In the genomic region with DNA sequence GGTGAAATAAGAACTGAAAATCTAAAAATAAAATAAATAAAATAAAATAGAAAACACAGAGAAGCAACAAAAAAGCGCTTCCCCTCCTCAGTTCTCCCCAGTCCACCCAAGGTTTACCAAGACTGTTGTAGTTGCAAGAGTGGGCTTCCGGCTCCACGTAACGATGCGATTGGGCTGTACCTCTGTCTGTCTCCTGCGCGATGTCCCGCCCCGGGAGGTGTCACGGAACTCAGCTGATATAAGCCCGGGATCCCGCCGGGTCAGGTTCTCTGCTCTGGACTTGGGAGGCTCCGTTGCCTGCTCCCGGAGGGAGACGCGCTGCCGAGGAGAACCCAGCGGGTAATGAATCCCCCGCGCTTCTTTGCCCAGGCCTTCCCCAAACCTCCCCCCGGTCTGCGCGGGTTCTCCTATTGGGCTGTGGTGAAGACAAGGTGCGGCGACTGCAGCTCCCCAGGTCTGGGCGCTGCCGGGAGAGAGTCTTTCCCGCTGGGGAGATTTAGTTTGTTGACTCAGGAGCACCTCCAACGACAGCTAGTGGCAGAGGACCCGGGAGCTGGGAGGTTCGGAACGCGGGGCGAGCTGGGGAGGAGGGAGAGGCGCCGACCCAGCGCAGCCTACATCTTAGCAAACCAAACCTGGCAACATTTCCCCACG, we compare ENCODE assay signal across 8 cellular contexts. TPM values are rescaled to one million over a fixed set of nuclear protein-coding genes. Genes with fewer than 3 reads are reported as not detected.
DNase-seq lines count a peak whose midpoint lies in the region; ATAC-seq and TF ChIP-seq lines count a peak whose summit lies in the region.

A gene (plus strand): TSS at position 268 of the 654 bp plus-strand sequence. CDS start 15,619 bp downstream, outside the sequence.

- H3K56ac ChIP-seq in H9 (ENCODE audit: insufficient read length, low read depth, low read length) = no peak within 1 kb of the TSS

- intact Hi-C loops in cardiac septum (cut with DNase I) = loop anchor here (5.0 kb wide), 3 partner anchors 69 to 294 kb away; a partner anchor contains a TSS
- intact Hi-C loops in tibial artery (cut with DNase I; ENCODE audit: low total_unique reads) = loop anchor here (5.0 to 10.0 kb wide), 2 partner anchors 101 to 322 kb away; a partner anchor contains a TSS

- no peaks in the 10 kb centered on the region for H4K20me1 ChIP-seq in H9 (ENCODE audit: control insufficient read depth, insufficient read depth, insufficient read length)

- peak within 1 kb of the TSS; percentile 58 to 95 (median 60); a peak in 4 of 7 replicates for H3K27ac Mint-ChIP-seq in H9
- peak within 1 kb of the TSS; percentile 99 for H3K27ac Mint-ChIP-seq in T-cell

- H2BK120ac ChIP-seq in H9 (ENCODE audit: low read depth, low read length, poor library complexity, severe bottlenecking) = no peak within 1 kb of the TSS

- peak within 1 kb of the TSS; percentile 81 for H3K4me3 ChIP-seq in MG63
- peak within 1 kb of the TSS; percentile 86 for H3K4me3 ChIP-seq in parathyroid adenoma (ENCODE audit: low read depth, low read length)
- peak within 1 kb of the TSS; percentile 74 to 76 for H3K4me3 ChIP-seq in tibial artery

- no peak within 1 kb of the TSS for H4K8ac ChIP-seq in H9 (replicated peaks; ENCODE audit: insufficient read length, low read depth, low read length)

- peaks cover 10% of the 10 kb centered on the region for H3K23me2 ChIP-seq in H9 (ENCODE audit: insufficient read length, low read depth, low read length, poor library complexity, severe bottlenecking)

- H3K4me1 ChIP-seq in H9 (ENCODE audit: insufficient read depth, low read length) = peaks cover 3% of the 10 kb centered on the region; the same call in 1 of the 2 replicates
- no peaks in the 10 kb centered on the region for H3K4me1 ChIP-seq in parathyroid adenoma
- peaks cover 0 to 37% (median 26%) of the 10 kb centered on the region in 4 donors for H3K4me1 ChIP-seq in tibial artery

- H3K4me3 Mint-ChIP-seq in H9 = peak within 1 kb of the TSS; percentile 91 to 93
- peak within 1 kb of the TSS; percentile 97 to 100 (median 99) for H3K4me3 Mint-ChIP-seq in T-cell

- CTCF ChIA-PET in T-cell (lab: Charles Lee) = interaction anchor here in 1 of 2 donors (0.7 kb wide), 3 partner anchors 70 to 221 kb away, joined by 3 to 4 read pairs (median 3); no protein-coding TSS in a partner anchor

- H2AK5ac ChIP-seq in H9 (ENCODE audit: insufficient read length, low read length) = no peak within 1 kb of the TSS

- ATAC-seq in T-cell (replicated peaks in 1 of 4) = peak; percentile 73 to 85 (median 82)

- H2AFZ ChIP-seq in H9 (ENCODE audit: low read length) (no peak within 1 kb of the TSS), parathyroid adenoma (peak within 1 kb of the TSS; percentile 98)

- H3K79me2 ChIP-seq in H9 (ENCODE audit: insufficient read depth, low read length) (no peaks in the 10 kb centered on the region), parathyroid adenoma (peaks cover 9% of the 10 kb centered on the region)

- H3K9me3 Mint-ChIP-seq in H9 (no peaks in the 10 kb centered on the region), T-cell (no peaks in the 10 kb centered on the region)

- TF ChIP-seq CTCF in H9 (conservative IDR thresholded peaks at IDR 0.05) = no peak
- TF ChIP-seq CTCF in parathyroid adenoma (IDR thresholded peaks at IDR 0.05) = no peak
- no peak for TF ChIP-seq CTCF in tibial artery (IDR thresholded peaks at IDR 0.05)

- no peak within 1 kb of the TSS for H2BK20ac ChIP-seq in H9 (ENCODE audit: low read depth, low read length, poor library complexity, severe bottlenecking)

- H3K27ac ChIP-seq in H9 (ENCODE audit: insufficient read length, low read depth, low read length) (no peak within 1 kb of the TSS), adipose tissue (ENCODE audit: low read depth, low read length) (peak within 1 kb of the TSS; percentile 85), parathyroid adenoma (peak within 1 kb of the TSS; percentile 97), tibial artery (peak within 1 kb of the TSS; percentile 92 to 95)

- peaks cover 7% of the 10 kb centered on the region for H3K27me3 Mint-ChIP-seq in H9 (ENCODE audit: low read depth)
- no peaks in the 10 kb centered on the region for H3K27me3 Mint-ChIP-seq in T-cell

- WGBS in H9 (ENCODE audit: extremely low coverage, insufficient read length, low lambda C conversion rate) = no CpG with 5 or more reads among the region's 39 CpGs
- WGBS in adipose tissue, 3 donors = 0 to 1% (median 0%) methylated on average over 39 of the region's 39 CpGs

- H3K14ac ChIP-seq in H9 (ENCODE audit: insufficient read depth, low read length) = no peak within 1 kb of the TSS

- no peak within 1 kb of the TSS for H4K5ac ChIP-seq in H9 (ENCODE audit: insufficient read length, low read depth, low read length)

- no peaks in the 10 kb centered on the region for H3K27me3 ChIP-seq in H9 (ENCODE audit: insufficient read depth, low read length)
- H3K27me3 ChIP-seq in MG63 = no peaks in the 10 kb centered on the region
- H3K27me3 ChIP-seq in parathyroid adenoma (ENCODE audit: control insufficient read depth, insufficient read depth, low read length) = no peaks in the 10 kb centered on the region
- H3K27me3 ChIP-seq in tibial artery = no peaks in the 10 kb centered on the region

- no peaks in the 10 kb centered on the region for H3K9me3 ChIP-seq in H9 (ENCODE audit: control insufficient read depth, low read depth, low read length)
- H3K9me3 ChIP-seq in MG63 = no peaks in the 10 kb centered on the region
- H3K9me3 ChIP-seq in parathyroid adenoma (ENCODE audit: control insufficient read depth, low read length) = no peaks in the 10 kb centered on the region
- no peaks in the 10 kb centered on the region for H3K9me3 ChIP-seq in tibial artery

- H2BK12ac ChIP-seq in H9 (ENCODE audit: insufficient read length, low read depth, low read length) = no peak within 1 kb of the TSS

- H2BK5ac ChIP-seq in H9 (ENCODE audit: insufficient read length, low read length) = no peak within 1 kb of the TSS

- POLR2A ChIA-PET in T-cell (lab: Charles Lee) = interaction anchor here (0.8 to 1.3 kb wide), 3 partner anchors 14 to 29 kb away, joined by 4 to 11 read pairs (median 5); no protein-coding TSS in a partner anchor

- H3K36me3 ChIP-seq in MG63 (peaks cover 13% of the 10 kb centered on the region), parathyroid adenoma (ENCODE audit: control insufficient read depth, insufficient read depth, low read length) (no peaks in the 10 kb centered on the region), tibial artery (no peaks in the 10 kb centered on the region)

- H3T11ph ChIP-seq in H9 (ENCODE audit: low read length) = no peak within 1 kb of the TSS

- DNase-seq in GDM1 (lab: John Stamatoyannopoulos, UW) = peak; percentile 57
- DNase-seq in H9 = peak; percentile 96
- peak; percentile 91 for DNase-seq in MG63
- DNase-seq in T-cell = peak; percentile 86 to 98 (median 92)
- peak; percentile 97 for DNase-seq in cardiac septum (ENCODE audit: low spot score)
- peak; percentile 97 to 98 for DNase-seq in tibial artery

- H3K23ac ChIP-seq in H9 (ENCODE audit: insufficient read length, low read depth, low read length) = no peak within 1 kb of the TSS

- no peak within 1 kb of the TSS for H4K91ac ChIP-seq in H9 (ENCODE audit: insufficient read length, low read depth, low read length)

- H3K79me1 ChIP-seq in H9 (ENCODE audit: insufficient read depth, low read depth, low read length, poor library complexity, severe bottlenecking) = no peaks in the 10 kb centered on the region

- peak within 1 kb of the TSS; percentile 5 for H3K9ac ChIP-seq in H9 (ENCODE audit: extremely low read depth, insufficient read length, low read length)
- peak within 1 kb of the TSS; percentile 93 for H3K9ac ChIP-seq in parathyroid adenoma

- 0 out of 7 replicates have a peak, but pooled peaks cover 0 to 2% (median 0%) of the 10 kb centered on the region in 3 experiments for H3K36me3 Mint-ChIP-seq in H9 (ENCODE audit: insufficient read depth in 1 of 3, low read depth in 3 of 3)
- H3K36me3 Mint-ChIP-seq in T-cell = peaks cover 48% of the 10 kb centered on the region

- H3K18ac ChIP-seq in H9 (ENCODE audit: insufficient read length, low read depth, low read length) = no peak within 1 kb of the TSS

- peak within 1 kb of the TSS; percentile 72 for H3K4me2 ChIP-seq in H9 (ENCODE audit: insufficient read depth, insufficient read length, low read length)
- peak within 1 kb of the TSS; percentile 95 for H3K4me2 ChIP-seq in parathyroid adenoma (ENCODE audit: low read length)

- H3K4ac ChIP-seq in H9 (ENCODE audit: low read depth, low read length) = no peak within 1 kb of the TSS

- no peak within 1 kb of the TSS for H2BK15ac ChIP-seq in H9 (ENCODE audit: low read depth, low read length)

- H3K4me1 Mint-ChIP-seq in H9 = peaks cover 17 to 21% of the 10 kb centered on the region in 2 experiments
- peaks cover 55 to 66% (median 58%) of the 10 kb centered on the region in 3 donors for H3K4me1 Mint-ChIP-seq in T-cell

RNA-seq across cellular contexts. Expression of the gene that starts here (rescaled TPM):
- total RNA-seq in H9 (2021) = 2.9 and 3.5 TPM in 2 replicates
- 4.0 and 11.0 TPM in 2 replicates for total RNA-seq in MG63 (2014; rRNA removed; shearing (Covaris generic); ENCODE audit: low replicate concordance)
- 100 to 1,000 TPM; 132 to 195 (median 164) TPM for total RNA-seq in T-cell
- polyA plus RNA-seq in adipose tissue = 10 to 100 TPM in 2 of 3 donors, 1 to 10 TPM in 1; 3.6 to 14.9 (median 11.9) TPM
- total RNA-seq in cardiac septum = 13.8 TPM
